27 cellular contexts compared by ENCODE assay signal in genomic region chr17:58277726-58278595, GRCh38. TPM values are rescaled to one million over a fixed set of nuclear protein-coding genes. Genes with fewer than 3 reads are reported as not detected.
DNase-seq lines count a peak whose midpoint lies in the region; TF ChIP-seq lines count a peak whose summit lies in the region.
"Had no signal": no experiment of that assay in that cellular context is flagged by ENCODE, and none has a peak within 500 bp of the region (broad histone marks: within the 10 kb centered on the region; RNA-seq: fewer than 3 reads in every experiment).

No MANE protein-coding gene starts in this region.

- H3K9me3 ChIP-seq in SJCRH30 (replicated peaks) (no peaks in the 10 kb centered on the region), osteoblast (ENCODE audit: low read depth, low read length) (no peaks in the 10 kb centered on the region)
- H3K9me3 ChIP-seq: colonic mucosa, esophagus muscularis mucosa, lower lobe of right lung, Peyer's patch, upper lobe of right lung had no signal

- no peak overlapping the region for H3K4me3 Mint-ChIP-seq in chondrocyte (ENCODE audit: unreplicated experiment)
- H3K4me3 Mint-ChIP-seq: CD8-positive, alpha-beta memory T cell; H9; neural crest cell; WTC11 had no signal

- peaks cover 12% of the 10 kb centered on the region for H3K4me1 ChIP-seq in SJCRH30
- no peaks in the 10 kb centered on the region for H3K4me1 ChIP-seq in osteoblast (ENCODE audit: insufficient read depth, low read length)
- H3K4me1 ChIP-seq: colonic mucosa, lower lobe of right lung, upper lobe of right lung had no signal

- H2AFZ ChIP-seq in osteoblast (ENCODE audit: low read length) = no peak overlapping the region

- DNase-seq in AG08396 (ENCODE audit: low spot score) (peak; percentile 9), D341Med (ENCODE audit: low spot score) (peak; percentile 49), SJCRH30 (no peak), osteoblast (ENCODE audit: insufficient read length, low spot score, missing footprints) (peak; percentile 77), SK-N-DZ (ENCODE audit: low spot score) (no peak), chondrocyte (ENCODE audit: low spot score) (no peak)
- no peak for DNase-seq in activated naive CD4-positive, alpha-beta T cell (lab: John Stamatoyannopoulos, UW)
- DNase-seq: activated CD4-positive, alpha-beta T cell treated with anti-CD3 and anti-CD28 coated beads, Interleukin-2, amount 50 U/mL, for 4 hours; activated naive CD4-positive, alpha-beta T cell treated with Interleukin-2 at 50 U/mL for 16 hours; activated T-cell treated with anti-CD3 and anti-CD28 coated beads, Interleukin-2, amount 50 U/mL, for 1 hour; colonic mucosa; H9; hippocampal formation; lower lobe of right lung; stimulated activated CD4-positive, alpha-beta T cell treated with anti-CD3 and anti-CD28 coated beads, Interleukin-15, amount 100 ng/mL, for 24 hours had no signal

- H3K4me1 Mint-ChIP-seq in chondrocyte (ENCODE audit: low read depth) = no peaks in the 10 kb centered on the region
- H3K4me1 Mint-ChIP-seq: neural crest cell, WTC11 had no signal

- no peaks in the 10 kb centered on the region for H3K9me3 Mint-ChIP-seq in chondrocyte (ENCODE audit: low read depth)
- H3K9me3 Mint-ChIP-seq: CD8-positive, alpha-beta memory T cell; H9; neural crest cell; WTC11 had no signal

- H3K27ac ChIP-seq in SJCRH30 = peak overlapping the region; percentile 90
- H3K27ac ChIP-seq in osteoblast (ENCODE audit: low read depth, low read length) = no peak overlapping the region
- H3K27ac ChIP-seq: colonic mucosa, lower lobe of right lung, upper lobe of right lung had no signal

- no peaks in the 10 kb centered on the region for H3K36me3 Mint-ChIP-seq in chondrocyte (ENCODE audit: low read depth)
- H3K36me3 Mint-ChIP-seq: CD8-positive, alpha-beta memory T cell; WTC11 had no signal

- H3K79me2 ChIP-seq in osteoblast (ENCODE audit: insufficient read depth, low read length) = no peaks in the 10 kb centered on the region

- H3K4me3 ChIP-seq in SJCRH30 = no peak overlapping the region; the same call in 1 of the 2 replicates
- no peak overlapping the region for H3K4me3 ChIP-seq in osteoblast (ENCODE audit: insufficient read depth, low read length)
- H3K4me3 ChIP-seq: colonic mucosa, GM12878 had no signal

- H3K27me3 Mint-ChIP-seq in chondrocyte (ENCODE audit: low read depth) = peaks cover 27% of the 10 kb centered on the region

- TF ChIP-seq CTCF in osteoblast (IDR thresholded peaks at IDR 0.05; ENCODE audit: extremely low read depth, low read depth, low read length) = no peak
- no peak for TF ChIP-seq CTCF in chondrocyte (IDR thresholded peaks at IDR 0.05)

- H4K20me1 ChIP-seq in osteoblast (ENCODE audit: insufficient read depth, low read length) = no peaks in the 10 kb centered on the region

- H3K27ac Mint-ChIP-seq in chondrocyte (ENCODE audit: unreplicated experiment) = no peak overlapping the region
- H3K27ac Mint-ChIP-seq: WTC11 had no signal

- H3K4me2 ChIP-seq in osteoblast (ENCODE audit: insufficient read depth, low read length) = no peak overlapping the region

- no peaks in the 10 kb centered on the region for H3K36me3 ChIP-seq in SJCRH30
- no peaks in the 10 kb centered on the region for H3K36me3 ChIP-seq in osteoblast (ENCODE audit: insufficient read depth, low read length)
- H3K36me3 ChIP-seq: colonic mucosa, esophagus muscularis mucosa, lower lobe of right lung, Peyer's patch, upper lobe of right lung had no signal

- H3K27me3 ChIP-seq in SJCRH30 (no peaks in the 10 kb centered on the region), osteoblast (ENCODE audit: insufficient read depth, low read length) (no peaks in the 10 kb centered on the region)
- H3K27me3 ChIP-seq: Peyer's patch, upper lobe of right lung had no signal

RNA-seq across cellular contexts. Expression of gene MPO, which starts 2.8 kb away (rescaled TPM):
- 5.2 and 6.4 TPM in 2 replicates for total RNA-seq in SJCRH30 (2014; rRNA removed; shearing (Covaris generic))
- total RNA-seq in osteoblast (under 0.01 TPM in 1 of 2 replicates, not detected in the other), chondrocyte (not detected in 3 replicates)
- 0.38 and 0.44 TPM in 2 replicates for polyA plus RNA-seq in SK-N-DZ (2014; cell fraction: cytosol; rRNA removed)
- polyA plus RNA-seq in SK-N-DZ (2014; cell fraction: nucleus; rRNA removed) = 0.33 and 0.51 TPM in 2 replicates
- total RNA-seq: CD8-positive, alpha-beta memory T cell; colonic mucosa; H9; neural crest cell; SK-MEL-5; WTC11 had no signal
- polyA plus RNA-seq: CD8-positive, alpha-beta memory T cell had no signal

RNA-seq across cellular contexts. Expression of gene LPO, which starts 39.6 kb away (rescaled TPM):
- total RNA-seq in SJCRH30 (2014; rRNA removed; shearing (Covaris generic)) = not detected in 2 replicates
- total RNA-seq in osteoblast (under 0.01 TPM in 1 of 2 replicates, not detected in the other), chondrocyte (not detected in 3 replicates)
- polyA plus RNA-seq in SK-N-DZ (2014; cell fraction: cytosol; rRNA removed) = not detected in 2 replicates
- not detected in 2 replicates for polyA plus RNA-seq in SK-N-DZ (2014; cell fraction: nucleus; rRNA removed)
- total RNA-seq: CD8-positive, alpha-beta memory T cell; colonic mucosa; esophagus muscularis mucosa; frontal cortex; GM12878; lower lobe of right lung; mucosa of gallbladder; neural crest cell; pulmonary artery endothelial cell; SK-MEL-5; subcutaneous adipose tissue; upper lobe of right lung had no signal
- polyA plus RNA-seq: CD8-positive, alpha-beta memory T cell had no signal

RNA-seq across cellular contexts. Expression of gene TSPOAP1, which starts 50.6 kb away (rescaled TPM):
- total RNA-seq in SJCRH30 (2014; rRNA removed; shearing (Covaris generic)) = 0.53 and 0.58 TPM in 2 replicates
- total RNA-seq in osteoblast = 3.8 and 4.3 TPM in 2 replicates
- polyA plus RNA-seq in SK-N-DZ (2014; cell fraction: cytosol; rRNA removed) = 11.4 and 23.2 TPM in 2 replicates
- polyA plus RNA-seq in SK-N-DZ (2014; cell fraction: nucleus; rRNA removed) = 65.5 and 69.6 TPM in 2 replicates
- 1.3 to 2.0 TPM in 2 of 3 replicates, not detected in the other for total RNA-seq in chondrocyte
- total RNA-seq: pulmonary artery endothelial cell, SK-MEL-5 had no signal

RNA-seq across cellular contexts. Expression of gene MKS1, which starts 58.9 kb away (rescaled TPM):
- 9.0 and 15.5 TPM in 2 replicates for total RNA-seq in SJCRH30 (2014; rRNA removed; shearing (Covaris generic))
- 9.7 and 11.2 TPM in 2 replicates for total RNA-seq in osteoblast
- polyA plus RNA-seq in SK-N-DZ (2014; cell fraction: cytosol; rRNA removed) = 32.5 and 41.0 TPM in 2 replicates
- 111 and 119 TPM in 2 replicates for polyA plus RNA-seq in SK-N-DZ (2014; cell fraction: nucleus; rRNA removed)
- 11.5 to 16.9 TPM (median 16.2 TPM) in 3 replicates for total RNA-seq in chondrocyte

Comparison
In these comparisons a context has a peak if more than half of its experiments do, and no peak if none do; other contexts are left out.
1. DNase-seq: peak in AG08396 (single experiment), D341Med (single experiment) and osteoblast (single experiment); none in SJCRH30 (0 of 2), activated naive CD4-positive, alpha-beta T cell (0 of 4), SK-N-DZ (single experiment) and chondrocyte (single experiment).